ENCODE assay signal across 8 cellular contexts in the genomic region with DNA sequence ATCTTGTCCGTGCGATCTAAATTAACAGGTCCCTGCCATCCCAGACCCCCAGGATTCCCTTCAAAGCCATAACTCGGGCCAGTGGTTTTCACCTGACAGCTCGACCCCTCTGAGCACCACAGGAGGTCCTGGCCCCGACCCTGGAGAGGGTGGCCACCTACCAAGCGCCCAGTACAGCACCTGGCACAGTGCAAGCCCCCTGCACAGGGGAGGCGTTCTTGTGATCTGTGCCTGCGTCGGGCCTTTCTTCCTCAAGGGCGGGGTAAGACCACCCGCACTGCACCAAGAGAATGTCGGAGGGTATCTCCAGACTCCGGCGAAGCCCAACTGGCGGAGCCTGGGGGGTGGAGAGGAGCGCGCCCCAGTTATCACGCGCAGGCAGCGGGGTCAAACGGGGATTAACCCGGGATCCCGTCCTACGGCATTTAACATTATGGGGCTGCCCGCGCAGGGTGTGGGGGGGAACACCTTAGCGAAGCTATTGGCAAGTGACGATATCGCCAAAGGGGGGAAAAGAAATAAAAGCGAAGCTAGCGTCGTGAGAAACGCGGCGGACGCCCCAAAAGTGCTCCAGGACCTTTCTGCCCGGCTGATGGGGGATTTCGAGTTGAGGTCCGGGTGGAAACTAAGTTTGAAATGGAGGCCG. TPM values are rescaled to one million over a fixed set of nuclear protein-coding genes. Genes with fewer than 3 reads are reported as not detected.
DNase-seq lines count a peak whose midpoint lies in the region; TF ChIP-seq lines count a peak whose summit lies in the region.

No MANE protein-coding gene starts in this region.

- H3K4me2 ChIP-seq in osteoblast (ENCODE audit: insufficient read depth, low read length): peak overlapping the region; percentile 96

- H2AFZ ChIP-seq in osteoblast (ENCODE audit: low read length): peak overlapping the region; percentile 67

- TF ChIP-seq CTCF in fibroblast of the aortic adventitia (IDR thresholded peaks at IDR 0.05; ENCODE audit: insufficient read depth, low read length) (no peak), osteoblast (IDR thresholded peaks at IDR 0.05; ENCODE audit: extremely low read depth, low read depth, low read length) (peak; percentile 2)

- H3K4me1 ChIP-seq in osteoblast (ENCODE audit: insufficient read depth, low read length): peaks cover 27% of the 10 kb centered on the region

- peak overlapping the region; percentile 84 for H3K4me3 ChIP-seq in fibroblast of the aortic adventitia (ENCODE audit: low read depth, low read length)
- H3K4me3 ChIP-seq in osteoblast (ENCODE audit: insufficient read depth, low read length): peak overlapping the region; percentile 88

- no peaks in the 10 kb centered on the region for H3K9me3 ChIP-seq in osteoblast (ENCODE audit: low read depth, low read length)

- H3K79me2 ChIP-seq in osteoblast (ENCODE audit: insufficient read depth, low read length): peaks cover 31% of the 10 kb centered on the region

- peak; percentile 57 for DNase-seq in NK-92 treated with Interleukin-12 subunit alpha and Interleukin-12 subunit beta, amount 100 ng/mL, for 24 hours (lab: John Stamatoyannopoulos, UW)
- no peak for DNase-seq in NK-92 (lab: John Stamatoyannopoulos, UW; ENCODE audit: unreplicated experiment)
- DNase-seq in activated CD8-positive, alpha-beta memory T cell treated with anti-CD3 and anti-CD28 coated beads, Interleukin-2, amount 50 U/mL, for 4 hours: peak; percentile 44
- no peak for DNase-seq in fibroblast of the aortic adventitia (ENCODE audit: low read depth)
- DNase-seq in osteoblast (ENCODE audit: insufficient read length, low spot score, missing footprints): peak; percentile 86
- DNase-seq in pons (ENCODE audit: low spot score): no peak
- no peak for DNase-seq in Kasumi-1 (lab: John Stamatoyannopoulos, UW)
- no peak for DNase-seq in HuH-7.5 (ENCODE audit: low spot score)

- peak overlapping the region; percentile 84 for H3K27ac ChIP-seq in osteoblast (ENCODE audit: low read depth, low read length)

- H3K36me3 ChIP-seq in osteoblast (ENCODE audit: insufficient read depth, low read length): peaks cover 25% of the 10 kb centered on the region

- peaks cover 28% of the 10 kb centered on the region for H4K20me1 ChIP-seq in osteoblast (ENCODE audit: insufficient read depth, low read length)

- H3K27me3 ChIP-seq in osteoblast (ENCODE audit: insufficient read depth, low read length): no peaks in the 10 kb centered on the region

RNA-seq across cellular contexts. Expression of a gene that starts 1.3 kb away (rescaled TPM):
- total RNA-seq in fibroblast of the aortic adventitia (ENCODE audit: low replicate concordance): 122 and 254 TPM in 2 replicates
- total RNA-seq in osteoblast: 188 and 201 TPM in 2 replicates

RNA-seq across cellular contexts. Expression of a gene that starts 19.5 kb away (rescaled TPM):
- 22.0 and 27.1 TPM in 2 replicates for total RNA-seq in fibroblast of the aortic adventitia (ENCODE audit: low replicate concordance)
- 35.1 and 36.9 TPM in 2 replicates for total RNA-seq in osteoblast

RNA-seq across cellular contexts. Expression of a gene that starts 27.0 kb away (rescaled TPM):
- total RNA-seq in fibroblast of the aortic adventitia (ENCODE audit: low replicate concordance) (0.81 and 1.3 TPM in 2 replicates), osteoblast (2.5 and 3.2 TPM in 2 replicates)

RNA-seq across cellular contexts. Expression of a gene that starts 38.4 kb away (rescaled TPM):
- total RNA-seq in fibroblast of the aortic adventitia (ENCODE audit: low replicate concordance): 0.82 TPM in 1 of 2 replicates, not detected in the other
- total RNA-seq in osteoblast: not detected in 2 replicates

RNA-seq across cellular contexts. Expression of a gene that starts 48.3 kb away (rescaled TPM):
- total RNA-seq in fibroblast of the aortic adventitia (ENCODE audit: low replicate concordance) (44.9 and 53.8 TPM in 2 replicates), osteoblast (76.9 and 77.4 TPM in 2 replicates)

Comparison
In these comparisons a context has a peak if more than half of its experiments do, and no peak if none do; other contexts are left out.
1. DNase-seq: peak in NK-92 treated with Interleukin-12 subunit alpha and Interleukin-12 subunit beta, amount 100 ng/mL, for 24 hours (single experiment), activated CD8-positive, alpha-beta memory T cell treated with anti-CD3 and anti-CD28 coated beads, Interleukin-2, amount 50 U/mL, for 4 hours (single experiment) and osteoblast (single experiment); none in NK-92 (single experiment), fibroblast of the aortic adventitia (single experiment), pons (single experiment), Kasumi-1 (0 of 2) and HuH-7.5 (single experiment).